ENCODE assay signal across 1 cellular context in genomic region chr4:169070895-169071218, GRCh38.
TF ChIP-seq lines count a peak whose summit lies in the region.

No MANE protein-coding gene starts in this region.

TF ChIP-seq in HepG2, 621 proteins besides CTCF, POLR2A, EP300 and RAD21 (continued from another document and continues in another):
- peak; percentile 67; the same call in 1 of the 2 replicates for TF ChIP-seq THRA (CRISPR knock-in tag; IDR thresholded peaks at IDR 0.05; ENCODE audit: borderline replicate concordance)
- no peak for TF ChIP-seq SSRP1 (CRISPR knock-in tag; IDR thresholded peaks at IDR 0.05)
- no peak for TF ChIP-seq NCOA1 (CRISPR knock-in tag; IDR thresholded peaks at IDR 0.05)
- TF ChIP-seq U2AF1 (optimal IDR thresholded peaks at IDR 0.05; ENCODE audit: low read depth, low read length) = peak; percentile 43
- TF ChIP-seq TCF12 (IDR thresholded peaks at IDR 0.05) = no peak
- TF ChIP-seq TCF12 (CRISPR knock-in tag; IDR thresholded peaks at IDR 0.05) = no peak
- TF ChIP-seq ZNF703 (CRISPR knock-in tag; IDR thresholded peaks at IDR 0.05; ENCODE audit: borderline replicate concordance) = no peak
- TF ChIP-seq ZBTB20 (CRISPR knock-in tag; IDR thresholded peaks at IDR 0.05; ENCODE audit: borderline replicate concordance, low read depth) = no peak
- TF ChIP-seq SKI (IDR thresholded peaks at IDR 0.05; ENCODE audit: partially characterized antibody) = no peak
- no peak for TF ChIP-seq ZNF678 (CRISPR knock-in tag; IDR thresholded peaks at IDR 0.05)
- TF ChIP-seq HNF4A (CRISPR knock-in tag; IDR thresholded peaks at IDR 0.05) = peak; percentile 26; the same call in 1 of the 2 replicates
- TF ChIP-seq ZNF138 (CRISPR knock-in tag; IDR thresholded peaks at IDR 0.05; ENCODE audit: low read depth) = no peak
- TF ChIP-seq THAP11 (CRISPR knock-in tag; IDR thresholded peaks at IDR 0.05) = peak; percentile 35; the same call in 1 of the 2 replicates
- TF ChIP-seq RELA (CRISPR knock-in tag; IDR thresholded peaks at IDR 0.05) = no peak
- no peak for TF ChIP-seq ZFP36L2 (CRISPR knock-in tag; IDR thresholded peaks at IDR 0.05)
- TF ChIP-seq, protein P1, sequence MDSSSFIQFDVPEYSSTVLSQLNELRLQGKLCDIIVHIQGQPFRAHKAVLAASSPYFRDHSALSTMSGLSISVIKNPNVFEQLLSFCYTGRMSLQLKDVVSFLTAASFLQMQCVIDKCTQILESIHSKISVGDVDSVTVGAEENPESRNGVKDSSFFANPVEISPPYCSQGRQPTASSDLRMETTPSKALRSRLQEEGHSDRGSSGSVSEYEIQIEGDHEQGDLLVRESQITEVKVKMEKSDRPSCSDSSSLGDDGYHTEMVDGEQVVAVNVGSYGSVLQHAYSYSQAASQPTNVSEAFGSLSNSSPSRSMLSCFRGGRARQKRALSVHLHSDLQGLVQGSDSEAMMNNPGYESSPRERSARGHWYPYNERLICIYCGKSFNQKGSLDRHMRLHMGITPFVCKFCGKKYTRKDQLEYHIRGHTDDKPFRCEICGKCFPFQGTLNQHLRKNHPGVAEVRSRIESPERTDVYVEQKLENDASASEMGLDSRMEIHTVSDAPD (CRISPR knock-in tag; IDR thresholded peaks at IDR 0.05) = peak; percentile 53; the same call in 1 of the 2 replicates
- TF ChIP-seq, protein P2, sequence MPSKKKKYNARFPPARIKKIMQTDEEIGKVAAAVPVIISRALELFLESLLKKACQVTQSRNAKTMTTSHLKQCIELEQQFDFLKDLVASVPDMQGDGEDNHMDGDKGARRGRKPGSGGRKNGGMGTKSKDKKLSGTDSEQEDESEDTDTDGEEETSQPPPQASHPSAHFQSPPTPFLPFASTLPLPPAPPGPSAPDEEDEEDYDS (CRISPR knock-in tag; IDR thresholded peaks at IDR 0.05) = peak; percentile 77
- TF ChIP-seq JUN (CRISPR knock-in tag; IDR thresholded peaks at IDR 0.05) = no peak
- peak; percentile 62; the same call in 1 of the 2 replicates for TF ChIP-seq YEATS2 (CRISPR knock-in tag; IDR thresholded peaks at IDR 0.05; ENCODE audit: borderline replicate concordance)
- no peak for TF ChIP-seq DBP (CRISPR knock-in tag; IDR thresholded peaks at IDR 0.05; ENCODE audit: not compliant biosample characterization)
- no peak for TF ChIP-seq TBP (CRISPR knock-in tag; IDR thresholded peaks at IDR 0.05)
- TF ChIP-seq DDIT3 (CRISPR knock-in tag; IDR thresholded peaks at IDR 0.05) = 0 out of 2 replicates have a peak, but pooled peaks have one; percentile 34
- TF ChIP-seq ZNF674 (CRISPR knock-in tag; IDR thresholded peaks at IDR 0.05; ENCODE audit: low read depth) = no peak
- no peak for TF ChIP-seq RFX5 (IDR thresholded peaks at IDR 0.05; ENCODE audit: low read depth, low read length)
- TF ChIP-seq, protein P3, sequence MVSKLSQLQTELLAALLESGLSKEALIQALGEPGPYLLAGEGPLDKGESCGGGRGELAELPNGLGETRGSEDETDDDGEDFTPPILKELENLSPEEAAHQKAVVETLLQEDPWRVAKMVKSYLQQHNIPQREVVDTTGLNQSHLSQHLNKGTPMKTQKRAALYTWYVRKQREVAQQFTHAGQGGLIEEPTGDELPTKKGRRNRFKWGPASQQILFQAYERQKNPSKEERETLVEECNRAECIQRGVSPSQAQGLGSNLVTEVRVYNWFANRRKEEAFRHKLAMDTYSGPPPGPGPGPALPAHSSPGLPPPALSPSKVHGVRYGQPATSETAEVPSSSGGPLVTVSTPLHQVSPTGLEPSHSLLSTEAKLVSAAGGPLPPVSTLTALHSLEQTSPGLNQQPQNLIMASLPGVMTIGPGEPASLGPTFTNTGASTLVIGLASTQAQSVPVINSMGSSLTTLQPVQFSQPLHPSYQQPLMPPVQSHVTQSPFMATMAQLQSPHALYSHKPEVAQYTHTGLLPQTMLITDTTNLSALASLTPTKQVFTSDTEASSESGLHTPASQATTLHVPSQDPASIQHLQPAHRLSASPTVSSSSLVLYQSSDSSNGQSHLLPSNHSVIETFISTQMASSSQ (IDR thresholded peaks at IDR 0.05; ENCODE audit: low read depth) = 0 out of 2 replicates have a peak, but pooled peaks have one; percentile 38
- TF ChIP-seq, protein P3 (CRISPR knock-in tag; IDR thresholded peaks at IDR 0.05; ENCODE audit: borderline replicate concordance) = no peak; the same call in 1 of the 2 replicates
- TF ChIP-seq EHMT2 (IDR thresholded peaks at IDR 0.05; ENCODE audit: borderline replicate concordance, low read depth, low read length) = no peak; the same call in 1 of the 2 replicates
- TF ChIP-seq ZNF747 (CRISPR knock-in tag; IDR thresholded peaks at IDR 0.05; ENCODE audit: borderline replicate concordance) = no peak; the same call in 1 of the 2 replicates
- no peak for TF ChIP-seq KDM6A (CRISPR knock-in tag; IDR thresholded peaks at IDR 0.05; ENCODE audit: low read depth)
- no peak for TF ChIP-seq ZNF225 (CRISPR knock-in tag; IDR thresholded peaks at IDR 0.05)
- TF ChIP-seq, protein P4, sequence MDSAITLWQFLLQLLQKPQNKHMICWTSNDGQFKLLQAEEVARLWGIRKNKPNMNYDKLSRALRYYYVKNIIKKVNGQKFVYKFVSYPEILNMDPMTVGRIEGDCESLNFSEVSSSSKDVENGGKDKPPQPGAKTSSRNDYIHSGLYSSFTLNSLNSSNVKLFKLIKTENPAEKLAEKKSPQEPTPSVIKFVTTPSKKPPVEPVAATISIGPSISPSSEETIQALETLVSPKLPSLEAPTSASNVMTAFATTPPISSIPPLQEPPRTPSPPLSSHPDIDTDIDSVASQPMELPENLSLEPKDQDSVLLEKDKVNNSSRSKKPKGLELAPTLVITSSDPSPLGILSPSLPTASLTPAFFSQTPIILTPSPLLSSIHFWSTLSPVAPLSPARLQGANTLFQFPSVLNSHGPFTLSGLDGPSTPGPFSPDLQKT (CRISPR knock-in tag; IDR thresholded peaks at IDR 0.05; ENCODE audit: borderline replicate concordance) = no peak
- TF ChIP-seq ADNP (CRISPR knock-in tag; IDR thresholded peaks at IDR 0.05) = no peak
- TF ChIP-seq FOXP1 (IDR thresholded peaks at IDR 0.05) = no peak
- TF ChIP-seq FOXP1 (CRISPR knock-in tag; IDR thresholded peaks at IDR 0.05) = peak; percentile 85
- 0 out of 2 replicates have a peak, but pooled peaks have one; percentile 45 for TF ChIP-seq ZNF205 (CRISPR knock-in tag; IDR thresholded peaks at IDR 0.05)
- no peak for TF ChIP-seq ZNF274 (CRISPR knock-in tag; IDR thresholded peaks at IDR 0.05)
- TF ChIP-seq MED13 (CRISPR knock-in tag; IDR thresholded peaks at IDR 0.05) = no peak
- no peak for TF ChIP-seq ZNF841 (CRISPR knock-in tag; IDR thresholded peaks at IDR 0.05; ENCODE audit: borderline replicate concordance)
- no peak for TF ChIP-seq GATA4 (IDR thresholded peaks at IDR 0.05; ENCODE audit: borderline replicate concordance, low read depth)
- no peak for TF ChIP-seq ZNF230 (CRISPR knock-in tag; IDR thresholded peaks at IDR 0.05)
- TF ChIP-seq EED (CRISPR knock-in tag; IDR thresholded peaks at IDR 0.05) = no peak
- no peak for TF ChIP-seq ZBTB37 (CRISPR knock-in tag; IDR thresholded peaks at IDR 0.05)
- peak; percentile 56; the same call in 1 of the 2 replicates for TF ChIP-seq MLXIP (CRISPR knock-in tag; IDR thresholded peaks at IDR 0.05; ENCODE audit: borderline replicate concordance)
- TF ChIP-seq, protein P5, sequence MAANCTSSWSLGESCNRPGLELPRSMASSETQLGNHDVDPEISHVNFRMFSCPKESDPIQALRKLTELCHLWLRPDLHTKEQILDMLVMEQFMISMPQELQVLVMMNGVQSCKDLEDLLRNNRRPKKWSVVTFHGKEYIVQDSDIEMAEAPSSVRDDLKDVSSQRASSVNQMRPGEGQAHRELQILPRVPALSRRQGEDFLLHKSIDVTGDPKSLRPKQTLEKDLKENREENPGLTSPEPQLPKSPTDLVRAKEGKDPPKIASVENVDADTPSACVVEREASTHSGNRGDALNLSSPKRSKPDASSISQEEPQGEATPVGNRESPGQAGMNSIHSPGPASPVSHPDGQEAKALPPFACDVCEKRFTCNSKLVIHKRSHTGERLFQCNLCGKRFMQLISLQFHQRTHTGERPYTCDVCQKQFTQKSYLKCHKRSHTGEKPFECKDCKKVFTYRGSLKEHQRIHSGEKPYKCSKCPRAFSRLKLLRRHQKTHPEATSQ (CRISPR knock-in tag; IDR thresholded peaks at IDR 0.05; ENCODE audit: borderline replicate concordance) = 0 out of 2 replicates have a peak, but pooled peaks have one; percentile 28
- no peak for TF ChIP-seq THAP9 (CRISPR knock-in tag; IDR thresholded peaks at IDR 0.05; ENCODE audit: borderline replicate concordance)
- TF ChIP-seq HES4 (CRISPR knock-in tag; IDR thresholded peaks at IDR 0.05; ENCODE audit: borderline replicate concordance) = no peak
- no peak for TF ChIP-seq ZNF251 (CRISPR knock-in tag; IDR thresholded peaks at IDR 0.05)
- peak; percentile 38 for TF ChIP-seq ZNF781 (CRISPR knock-in tag; IDR thresholded peaks at IDR 0.05; ENCODE audit: borderline replicate concordance, not compliant biosample characterization)
